In genomic region chr6:143159001-143159400, GRCh38 we compare ENCODE assay signal across 24 cellular contexts.
"Had no signal": no experiment of that assay in that cellular context is flagged by ENCODE, and none has a peak within 500 bp of the region (broad histone marks: within the 10 kb centered on the region; RNA-seq: fewer than 3 reads in every experiment).

No MANE protein-coding gene starts in this region.

- H3K9me3 Mint-ChIP-seq: activated CD4-positive, alpha-beta T cell treated with anti-CD3 and anti-CD28 coated beads, Interleukin-2, amount 10 ng/mL, durations not matched to agents 7 days and 5 days; activated naive CD4-positive, alpha-beta T cell treated with anti-CD3 and anti-CD28 coated beads, Interleukin-2, amount 50 U/mL, for 24 hours had no signal

- H3K36me3 Mint-ChIP-seq: naive B cell had no signal

- H3K4me1 ChIP-seq: ascending aorta, breast epithelium, sigmoid colon had no signal

- H3K9ac ChIP-seq: parathyroid adenoma had no signal

- H3K4me1 Mint-ChIP-seq: activated CD4-positive, alpha-beta T cell treated with anti-CD3 and anti-CD28 coated beads, Interleukin-2, amount 10 ng/mL, durations not matched to agents 7 days and 5 days; naive B cell had no signal

- H3K27ac Mint-ChIP-seq: activated CD4-positive, alpha-beta T cell treated with anti-CD3 and anti-CD28 coated beads, Interleukin-2, amount 10 ng/mL, durations not matched to agents 7 days and 5 days; activated naive CD4-positive, alpha-beta T cell treated with anti-CD3 and anti-CD28 coated beads, Interleukin-2, amount 50 U/mL, for 24 hours had no signal

- DNase-seq: activated CD4-positive, alpha-beta T cell treated with anti-CD3 and anti-CD28 coated beads, Interleukin-2, amount 10 ng/mL, durations not matched to agents 7 days and 5 days; activated CD8-positive, alpha-beta memory T cell treated with anti-CD3 and anti-CD28 coated beads for 24 hours; activated CD8-positive, alpha-beta memory T cell treated with anti-CD3 and anti-CD28 coated beads, Interleukin-2, amount 50 U/mL, for 48 hours; activated effector memory CD4-positive, alpha-beta T cell treated with anti-CD3 and anti-CD28 coated beads, Interleukin-2, amount 50 U/mL, for 16 hours; activated T-cell treated with anti-CD3 and anti-CD28 coated beads, Interleukin-2, amount 50 U/mL, for 48 hours; heart left ventricle; kidney glomerular epithelial cell; left ventricle myocardium superior; mucosa of descending colon; naive B cell; sigmoid colon; spleen; stimulated activated CD8-positive, alpha-beta memory T cell treated with anti-CD3 and anti-CD28 coated beads, Interleukin-4, amount 100 ng/mL, for 48 hours; stimulated activated naive CD8-positive, alpha-beta T cell treated with anti-CD3 and anti-CD28 coated beads, Interleukin-15, Interleukin-2, amounts not matched to agents 100 U/mL and 50 U/mL, for 24 hours; substantia nigra; T-helper 1 cell; T-helper 9 cell; tibial artery had no signal

- H3K79me2 ChIP-seq: parathyroid adenoma had no signal

- ATAC-seq: activated CD4-positive, CD25-positive, alpha-beta regulatory T cell treated with anti-CD3 and anti-CD28 coated beads, Interleukin-2, amount 50 U/mL, for 24 hours; gastroesophageal sphincter; heart left ventricle; left ventricle myocardium superior; stimulated activated naive CD8-positive, alpha-beta T cell treated with anti-CD3 and anti-CD28 coated beads, Interleukin-15, Interleukin-2, amounts not matched to agents 100 U/mL and 50 U/mL, for 24 hours had no signal

- H3K27me3 ChIP-seq: ascending aorta, breast epithelium, gastroesophageal sphincter, heart left ventricle, sigmoid colon, spleen, tibial artery had no signal

- H3K27me3 Mint-ChIP-seq: activated CD4-positive, alpha-beta T cell treated with anti-CD3 and anti-CD28 coated beads, Interleukin-2, amount 10 ng/mL, durations not matched to agents 7 days and 5 days; activated naive CD4-positive, alpha-beta T cell treated with anti-CD3 and anti-CD28 coated beads, Interleukin-2, amount 50 U/mL, for 24 hours; naive B cell had no signal

- H3K4me3 ChIP-seq: ascending aorta, breast epithelium, gastroesophageal sphincter, heart left ventricle, mucosa of descending colon, sigmoid colon, spleen, tibial artery had no signal

- H3K9me3 ChIP-seq: ascending aorta, breast epithelium, gastroesophageal sphincter, heart left ventricle, mucosa of descending colon, sigmoid colon, spleen, tibial artery had no signal

- H3K27ac ChIP-seq: ascending aorta, breast epithelium, gastroesophageal sphincter, heart left ventricle, parathyroid adenoma, sigmoid colon, spleen, tibial artery had no signal

- H2AFZ ChIP-seq: parathyroid adenoma had no signal

- H3K4me3 Mint-ChIP-seq: activated CD4-positive, alpha-beta T cell treated with anti-CD3 and anti-CD28 coated beads, Interleukin-2, amount 10 ng/mL, durations not matched to agents 7 days and 5 days; activated naive CD4-positive, alpha-beta T cell treated with anti-CD3 and anti-CD28 coated beads, Interleukin-2, amount 50 U/mL, for 24 hours; naive B cell had no signal

- H3K36me3 ChIP-seq: ascending aorta, breast epithelium, gastroesophageal sphincter, heart left ventricle, sigmoid colon, spleen, tibial artery had no signal
